Comparison of ENCODE assay signal across 11 cellular contexts in the genomic region with DNA sequence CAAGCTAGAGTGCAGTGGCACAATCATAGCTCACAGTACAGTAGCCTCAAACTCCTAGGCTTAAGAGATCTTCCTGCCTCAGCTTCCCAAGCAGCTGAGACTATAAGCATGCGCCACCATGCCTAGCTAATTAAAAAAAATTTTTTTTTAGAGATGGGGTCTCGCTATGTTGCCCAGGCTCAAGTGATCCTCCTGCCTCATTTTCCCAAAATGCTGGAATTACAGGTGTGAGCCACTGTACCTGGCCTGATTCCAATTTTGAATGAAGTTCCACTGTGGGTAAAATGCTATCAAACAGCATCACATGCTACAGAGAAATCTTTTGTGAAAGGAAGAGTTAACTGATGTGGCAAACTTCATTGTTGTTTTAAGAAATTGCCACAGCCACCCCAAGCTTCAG.
"Had no signal": no experiment of that assay in that cellular context is flagged by ENCODE, and none has a peak within 500 bp of the region (broad histone marks: within the 10 kb centered on the region; RNA-seq: fewer than 3 reads in every experiment).

No MANE protein-coding gene starts in this region.

- H3K27ac Mint-ChIP-seq: GM23338, H9, HFFc6 had no signal

- H3K9ac ChIP-seq: GM23248 had no signal

- FAIRE-seq: H1, H54 had no signal

- H3K4me2 ChIP-seq: GM23338 had no signal

- H3K4me1 Mint-ChIP-seq: GM23338 had no signal

- H3K4me3 ChIP-seq: GM23248, GM23338, HAP-1 had no signal

- H2AFZ ChIP-seq: GM23248, GM23338 had no signal

- H3K4me3 Mint-ChIP-seq: GM23338, H9, HFFc6 had no signal

- ATAC-seq: GM23338, HCT116 had no signal

- H3K9me3 ChIP-seq: HAP-1 had no signal

- H3K27ac ChIP-seq: GM23248 had no signal

- DNase-seq: GM23248, GOT3, H7, H9, HCEC 1CT, HFFc6 had no signal
